9 cellular contexts compared by ENCODE assay signal in the genomic region with DNA sequence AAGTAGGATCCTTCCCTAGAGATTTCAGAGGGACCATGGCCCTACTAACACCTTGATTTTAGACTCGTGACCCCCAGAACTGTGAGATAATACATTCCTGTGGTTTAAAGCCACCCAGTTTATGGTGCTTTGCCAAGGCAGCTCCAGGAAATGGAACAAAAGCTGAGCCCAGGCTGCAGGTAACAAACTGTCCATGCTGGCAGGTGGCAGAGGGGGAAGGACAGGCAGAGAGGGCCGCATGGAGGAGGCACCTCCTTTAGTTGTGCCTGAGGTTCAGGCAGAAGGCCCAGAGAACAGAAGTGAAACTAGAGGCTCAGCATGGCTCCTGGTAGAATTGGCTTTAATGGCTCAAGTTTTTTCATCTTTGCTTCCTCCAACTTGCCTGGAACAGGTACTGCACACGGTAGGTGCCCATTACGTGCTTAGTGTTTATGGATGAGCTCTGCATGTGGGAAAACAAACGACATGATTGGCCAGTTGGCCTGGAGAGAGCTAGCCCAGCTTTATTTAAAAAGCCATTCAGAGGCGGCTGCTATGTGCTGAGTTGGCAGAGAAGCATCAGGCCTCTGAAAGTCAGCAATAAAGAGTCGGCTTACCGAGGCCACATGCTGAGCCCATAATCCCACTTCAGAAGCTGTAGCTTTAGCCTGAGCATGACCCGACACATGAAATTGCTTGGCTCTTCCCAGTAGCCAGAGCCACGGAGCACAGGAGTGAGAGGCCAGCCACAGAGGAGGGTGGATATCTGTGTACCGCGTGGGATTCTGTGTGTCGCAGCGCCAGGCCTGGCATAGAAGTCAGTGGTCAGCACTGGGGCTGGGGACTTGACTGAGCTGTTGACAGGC. TPM values are rescaled to one million over a fixed set of nuclear protein-coding genes. Genes with fewer than 3 reads are reported as not detected.
A peak's percentile ranks its signal among the peaks of the same experiment; 100 is the strongest.
DNase-seq lines count a peak whose midpoint lies in the region; ATAC-seq and TF ChIP-seq lines count a peak whose summit lies in the region.
"Had no signal": no experiment of that assay in that cellular context is flagged by ENCODE, and none has a peak within 500 bp of the region (broad histone marks: within the 10 kb centered on the region; RNA-seq: fewer than 3 reads in every experiment).

No MANE protein-coding gene starts in this region.

- H3K4me3 ChIP-seq in Loucy (ENCODE audit: low read length, poor library complexity, severe bottlenecking), result no peak overlapping the region
- H3K4me3 ChIP-seq in PC-9, result no peak overlapping the region
- H3K4me3 ChIP-seq in iPS DF 6.9 (ENCODE audit: low read length), result no peak overlapping the region
- peak overlapping the region in 1 of 2 donors; percentile 35 for H3K4me3 ChIP-seq in stomach smooth muscle (ENCODE audit: low read length in 2 of 2)
- H3K4me3 ChIP-seq: ovary had no signal

- peak overlapping the region; percentile 44; the same call in 1 of the 2 replicates for H3K27ac ChIP-seq in PC-9
- H3K27ac ChIP-seq in iPS DF 6.9 (ENCODE audit: low read length), result no peak overlapping the region
- H3K27ac ChIP-seq in stomach smooth muscle (ENCODE audit: low read length), result peak overlapping the region; percentile 100

- intact Hi-C loops in PC-9 (cut with micrococcal nuclease; ENCODE audit: unreplicated experiment), result loop anchor here (5.0 kb wide), 1 partner anchor 117 kb away; no protein-coding TSS in a partner anchor

- peak; percentile 72 to 78 for DNase-seq in PC-9
- DNase-seq in iPS DF 6.9 (ENCODE audit: low read depth, low spot score), result peak; percentile 18
- no peak for DNase-seq in COLO829 (ENCODE audit: low spot score)
- no peak for DNase-seq in erythroblast (lab: John Stamatoyannopoulos, UW)
- DNase-seq in effector CD4-positive, alpha-beta T cell, result no peak

- H3K9ac ChIP-seq in Loucy (ENCODE audit: low read depth, low read length, poor library complexity, severe bottlenecking) (peak overlapping the region; percentile 9), stomach smooth muscle (ENCODE audit: low read length in 2 of 2) (peak overlapping the region; percentile 34 to 64)

- H3K4me2 ChIP-seq in Loucy (ENCODE audit: low read depth, low read length, poor library complexity, severe bottlenecking) (peak overlapping the region; percentile 11), PC-9 (peak overlapping the region; percentile 46)

- H3K9me2 ChIP-seq in Loucy (replicated peaks; ENCODE audit: low read depth, low read length) (no peaks in the 10 kb centered on the region), PC-9 (ENCODE audit: insufficient read depth) (no peaks in the 10 kb centered on the region)

- no peak for TF ChIP-seq POLR2A in erythroblast (IDR thresholded peaks at IDR 0.05; ENCODE audit: low read length)

- H3K36me3 ChIP-seq in Loucy (ENCODE audit: insufficient read depth, low read length), result no peaks in the 10 kb centered on the region
- no peaks in the 10 kb centered on the region for H3K36me3 ChIP-seq in PC-9 (ENCODE audit: low read depth)
- no peaks in the 10 kb centered on the region for H3K36me3 ChIP-seq in iPS DF 6.9 (ENCODE audit: control insufficient read depth, insufficient read depth, low read length)
- no peaks in the 10 kb centered on the region for H3K36me3 ChIP-seq in stomach smooth muscle (ENCODE audit: control insufficient read depth in 2 of 2, insufficient read depth in 2 of 2, low read length in 2 of 2)
- H3K36me3 ChIP-seq: ovary had no signal

- POLR2A ChIA-PET in PC-9 (lab: Charles Lee; ENCODE audit: unreplicated experiment), result interaction anchor here (0.7 kb wide), 1 partner anchor 149 kb away, joined by 3 read pairs; no protein-coding TSS in a partner anchor

- no peaks in the 10 kb centered on the region for H3K27me3 ChIP-seq in Loucy (ENCODE audit: insufficient read depth, low read length, poor library complexity, severe bottlenecking)
- no peaks in the 10 kb centered on the region for H3K27me3 ChIP-seq in PC-9 (ENCODE audit: insufficient read depth, low read depth)
- H3K27me3 ChIP-seq in iPS DF 6.9 (ENCODE audit: control insufficient read depth, insufficient read depth, low read length), result no peaks in the 10 kb centered on the region
- no peaks in the 10 kb centered on the region for H3K27me3 ChIP-seq in stomach smooth muscle (ENCODE audit: control insufficient read depth in 1 of 2, insufficient read depth in 2 of 2, low read length in 2 of 2)
- H3K27me3 ChIP-seq: ovary had no signal

- H3K4me1 ChIP-seq in Loucy (ENCODE audit: insufficient read depth, low read length, poor library complexity, severe bottlenecking) (peaks cover 70% of the 10 kb centered on the region), PC-9 (replicated peaks; ENCODE audit: insufficient read depth) (peaks cover 45% of the 10 kb centered on the region), iPS DF 6.9 (ENCODE audit: control insufficient read depth, insufficient read depth, low read length) (peaks cover 11% of the 10 kb centered on the region), stomach smooth muscle (ENCODE audit: control insufficient read depth, insufficient read depth, low read length) (peaks cover 95% of the 10 kb centered on the region)

- TF ChIP-seq CTCF in Loucy (conservative IDR thresholded peaks at IDR 0.05; ENCODE audit: low read length) (no peak), PC-9 (conservative IDR thresholded peaks at IDR 0.05) (no peak)

- H3F3A ChIP-seq in Loucy (ENCODE audit: low read depth), result no peaks in the 10 kb centered on the region
- peaks cover 17% of the 10 kb centered on the region for H3F3A ChIP-seq in PC-9 (ENCODE audit: insufficient read depth, low read depth)

- no CpG with 5 or more reads among the region's 14 CpGs for WGBS in iPS DF 6.9 (ENCODE audit: insufficient coverage, insufficient read length)

- no peak overlapping the region for H2AFZ ChIP-seq in Loucy (ENCODE audit: low read length)
- H2AFZ ChIP-seq in PC-9, result no peak overlapping the region

- H4K20me1 ChIP-seq in Loucy (ENCODE audit: insufficient read depth, low read length, poor library complexity, severe bottlenecking), result no peaks in the 10 kb centered on the region
- no peaks in the 10 kb centered on the region for H4K20me1 ChIP-seq in PC-9 (ENCODE audit: insufficient read depth)

- ATAC-seq in HG03469 (IDR thresholded peaks at IDR 0.05; ENCODE audit: unreplicated experiment), result no peak

- CTCF ChIA-PET in PC-9 (lab: Charles Lee), result interaction anchor here (0.6 to 1.2 kb wide), 3 partner anchors 49 to 203 kb away, joined by 3 to 4 read pairs (median 4); no protein-coding TSS in a partner anchor

- no peaks in the 10 kb centered on the region for H3K9me3 ChIP-seq in Loucy (ENCODE audit: insufficient read depth, low read depth, low read length)
- H3K9me3 ChIP-seq in PC-9 (ENCODE audit: insufficient read depth, low read depth), result no peaks in the 10 kb centered on the region
- H3K9me3 ChIP-seq in iPS DF 6.9 (ENCODE audit: control insufficient read depth, insufficient read depth, low read length), result no peaks in the 10 kb centered on the region
- H3K9me3 ChIP-seq in stomach smooth muscle (ENCODE audit: control insufficient read depth in 2 of 2, low read length in 2 of 2), result no peaks in the 10 kb centered on the region
- H3K9me3 ChIP-seq: ovary had no signal

- H3K79me2 ChIP-seq in Loucy (ENCODE audit: insufficient read depth, low read length) (no peaks in the 10 kb centered on the region), PC-9 (ENCODE audit: low read depth) (no peaks in the 10 kb centered on the region)

- no TSS peak for BruUV-seq in PC-9 (replicated peaks; lab: Mats Ljungman, UMichigan)

RNA-seq across cellular contexts. Expression of a gene that starts 36.5 kb away (rescaled TPM):
- total RNA-seq in PC-9 (2021), result 16.2 and 18.0 TPM in 2 replicates

RNA-seq across cellular contexts. Expression of a gene that starts 52.5 kb away (rescaled TPM):
- total RNA-seq in PC-9 (2021), result 0.04 TPM in 1 of 2 replicates, not detected in the other

Comparison
In these comparisons a context has a peak if more than half of its experiments do, and no peak if none do; other contexts are left out.
1. DNase-seq: peak in PC-9 (2 of 2) and iPS DF 6.9 (single experiment); none in COLO829 (single experiment), erythroblast (0 of 2) and effector CD4-positive, alpha-beta T cell (single experiment).